10 cellular contexts compared by ENCODE assay signal in genomic region chr20:43681468-43681942, GRCh38. TPM values are rescaled to one million over a fixed set of nuclear protein-coding genes. Genes with fewer than 3 reads are reported as not detected.
DNase-seq lines count a peak whose midpoint lies in the region; ATAC-seq and TF ChIP-seq lines count a peak whose summit lies in the region.
"Had no signal": no experiment of that assay in that cellular context is flagged by ENCODE, and none has a peak within 500 bp of the region (broad histone marks: within the 10 kb centered on the region; RNA-seq: fewer than 3 reads in every experiment).

No MANE protein-coding gene starts in this region.

- intact Hi-C loops in activated B cell treated with CpG ODN at 0.5 μM for 24 hours (cut with micrococcal nuclease): loop anchor here (5.0 kb wide), 2 partner anchors 906 to 966 kb away; no protein-coding TSS in a partner anchor
- intact Hi-C loops in aorta (cut with DNase I): no loop called here

- peak; percentile 36 for DNase-seq in ELR (ENCODE audit: low read depth)
- DNase-seq in activated B cell treated with CpG ODN at 0.5 μM for 24 hours: peak; percentile 52
- no peak for DNase-seq in NCI-H226
- DNase-seq in epidermal melanocyte (ENCODE audit: insufficient read length, low spot score): no peak
- no peak for DNase-seq in aorta
- DNase-seq: IMR-90, right cardiac atrium had no signal

- H3K4me3 ChIP-seq in aorta (ENCODE audit: low read length in 2 of 2): no peak overlapping the region

- no peaks in the 10 kb centered on the region for H3K4me1 ChIP-seq in aorta (ENCODE audit: control insufficient read depth in 1 of 2, insufficient read depth in 2 of 2, low read length in 2 of 2)

- no peak overlapping the region for H3K27ac ChIP-seq in aorta (ENCODE audit: low read depth in 1 of 2, low read length in 2 of 2)

- no peak for TF ChIP-seq CTCF in activated B cell treated with CpG ODN at 0.5 μM for 24 hours (IDR thresholded peaks at IDR 0.05)

- peak overlapping the region; percentile 97 for H3K27ac Mint-ChIP-seq in activated B cell treated with CpG ODN at 0.5 μM for 24 hours

- ATAC-seq in GM19467 (IDR thresholded peaks at IDR 0.05; ENCODE audit: unreplicated experiment) (peak; percentile 12), HG03520 (IDR thresholded peaks at IDR 0.05; ENCODE audit: unreplicated experiment) (peak; percentile 19), activated B cell treated with CpG ODN at 0.5 μM for 24 hours (ENCODE audit: low read depth) (peak; percentile 40), HG02938 (IDR thresholded peaks at IDR 0.05; ENCODE audit: unreplicated experiment) (no peak), aorta (ENCODE audit: low FRiP score) (no peak)

- no peaks in the 10 kb centered on the region for H3K9me3 ChIP-seq in aorta (ENCODE audit: control insufficient read depth, low read length)

- peak overlapping the region; percentile 73 for H3K4me3 Mint-ChIP-seq in activated B cell treated with CpG ODN at 0.5 μM for 24 hours

- H3K9me3 Mint-ChIP-seq in activated B cell treated with CpG ODN at 0.5 μM for 24 hours: no peaks in the 10 kb centered on the region

- H3K27me3 Mint-ChIP-seq in activated B cell treated with CpG ODN at 0.5 μM for 24 hours: no peaks in the 10 kb centered on the region

- no peaks in the 10 kb centered on the region for H3K36me3 ChIP-seq in aorta (ENCODE audit: control insufficient read depth in 1 of 2, insufficient read depth in 2 of 2, low read length in 1 of 2)

- POLR2A ChIA-PET in activated B cell treated with CpG ODN at 0.5 μM for 24 hours (lab: Charles Lee): interaction anchor here (0.6 to 5.3 kb wide), 19 partner anchors 8 to 1734 kb away, joined by 3 to 287 read pairs (median 5); partner anchors contain the start of genes IFT52, MYBL2, PIGT and SRSF6

- peaks cover 64% of the 10 kb centered on the region for H3K4me1 Mint-ChIP-seq in activated B cell treated with CpG ODN at 0.5 μM for 24 hours

- no peaks in the 10 kb centered on the region for H3K27me3 ChIP-seq in aorta (ENCODE audit: control insufficient read depth in 1 of 2, insufficient read depth in 2 of 2, low read length in 1 of 2)

- WGBS in aorta, 2 donors: 22 to 26% methylated on average over 8 of the region's 8 CpGs

- peaks cover 43% of the 10 kb centered on the region for H3K36me3 Mint-ChIP-seq in activated B cell treated with CpG ODN at 0.5 μM for 24 hours (ENCODE audit: low read depth)

- CTCF ChIA-PET in activated B cell treated with CpG ODN at 0.5 μM for 24 hours (lab: Charles Lee): interaction anchor here (0.7 to 2.7 kb wide), 8 partner anchors 8 to 168 kb away, joined by 3 to 9 read pairs (median 6); partner anchors contain the start of gene IFT52

RNA-seq across cellular contexts. Expression of gene MYBL2, which starts 14.6 kb away (rescaled TPM):
- total RNA-seq in activated B cell treated with CpG ODN at 0.5 μM for 24 hours: 99.5 and 102 TPM in 2 replicates
- total RNA-seq in aorta: under 1 TPM; 0.84 to 0.94 TPM
- 1 to 10 TPM in 1 of 2 donors, under 1 TPM in 1; 0.20 to 1.3 TPM for polyA plus RNA-seq in aorta

RNA-seq across cellular contexts. Expression of gene GTSF1L, which starts 45.3 kb away (rescaled TPM):
- total RNA-seq in activated B cell treated with CpG ODN at 0.5 μM for 24 hours (0.34 and 1.3 TPM in 2 replicates), aorta (not detected)
- not detected for polyA plus RNA-seq in aorta
- total RNA-seq: IMR-90, right cardiac atrium had no signal
- polyA plus RNA-seq: IMR-90, right cardiac atrium had no signal

Comparison
In these comparisons a context has a peak if more than half of its experiments do, and no peak if none do; other contexts are left out.
1. DNase-seq: peak in ELR (single experiment) and activated B cell treated with CpG ODN at 0.5 μM for 24 hours (single experiment); none in NCI-H226 (single experiment), epidermal melanocyte (single experiment) and aorta (0 of 2).
2. ATAC-seq: peak in GM19467 (single experiment), HG03520 (single experiment) and activated B cell treated with CpG ODN at 0.5 μM for 24 hours (single experiment); none in HG02938 (single experiment) and aorta (single experiment).
3. RNA of gene MYBL2, which starts 14.6 kb away (total RNA-seq): 99.5 to 102 TPM in activated B cell treated with CpG ODN at 0.5 μM for 24 hours; 0.84 to 0.94 TPM in aorta; every median in the first group is over 10 times any median in the second.